In the genomic region with DNA sequence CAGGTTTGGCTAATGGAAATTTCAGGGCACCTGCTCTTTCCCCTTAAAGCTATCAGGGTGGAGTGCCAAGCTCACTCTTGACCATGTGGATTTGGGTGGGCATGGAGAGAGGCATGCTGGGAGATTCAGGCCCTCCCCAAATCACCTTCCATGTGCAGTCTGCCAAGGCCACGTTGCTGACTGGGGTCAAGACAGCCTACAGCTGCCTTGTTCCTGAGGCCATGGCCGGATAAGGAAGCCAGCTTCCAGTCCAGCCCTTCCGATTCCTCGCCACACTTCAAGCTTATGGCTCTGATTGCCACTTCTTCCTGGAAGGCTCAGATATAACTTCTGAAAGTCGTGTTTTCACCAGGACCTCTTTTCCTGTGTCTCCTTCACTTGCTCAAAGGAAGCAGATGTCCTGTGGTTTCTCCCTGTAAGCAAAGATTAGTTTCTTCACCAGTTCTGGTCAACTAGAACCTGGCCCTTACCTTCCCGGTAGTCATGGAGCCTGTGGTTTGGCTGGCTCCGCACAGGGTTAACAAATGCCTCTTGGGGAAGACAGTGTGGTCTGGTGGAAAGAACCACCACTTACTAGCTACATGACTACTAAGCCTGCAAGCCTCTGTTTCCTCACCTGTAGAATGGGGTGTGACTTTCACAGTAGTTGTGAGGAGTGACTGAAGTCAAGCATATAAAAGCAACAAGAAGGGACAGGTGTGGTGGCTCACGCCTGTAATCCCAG, we compare ENCODE assay signal across 15 cellular contexts. TPM values are rescaled to one million over a fixed set of nuclear protein-coding genes. Genes with fewer than 3 reads are reported as not detected.
A peak's percentile ranks its signal among the peaks of the same experiment; 100 is the strongest.
DNase-seq lines count a peak whose midpoint lies in the region; ATAC-seq and TF ChIP-seq lines count a peak whose summit lies in the region.
"Had no signal": no experiment of that assay in that cellular context is flagged by ENCODE, and none has a peak within 500 bp of the region (broad histone marks: within the 10 kb centered on the region; RNA-seq: fewer than 3 reads in every experiment).

No MANE protein-coding gene starts in this region.

- H3K36me3 Mint-ChIP-seq in CD4-positive, alpha-beta T cell (ENCODE audit: low read depth), result peaks cover 55% of the 10 kb centered on the region
- peaks cover 28% of the 10 kb centered on the region for H3K36me3 Mint-ChIP-seq in activated CD8-positive, alpha-beta T cell treated with anti-CD3 and anti-CD28 coated beads for 36 hours (ENCODE audit: low read depth)
- H3K36me3 Mint-ChIP-seq in memory B cell, result peaks cover 26% of the 10 kb centered on the region

- no peak overlapping the region for H3K4me3 Mint-ChIP-seq in CD4-positive, alpha-beta T cell
- no peak overlapping the region for H3K4me3 Mint-ChIP-seq in activated CD8-positive, alpha-beta T cell treated with anti-CD3 and anti-CD28 coated beads for 36 hours
- H3K4me3 Mint-ChIP-seq in memory B cell, result no peak overlapping the region
- H3K4me3 Mint-ChIP-seq: IgD-negative memory B cell, naive B cell had no signal

- no peak overlapping the region for H2BK12ac ChIP-seq in trophoblast cell (ENCODE audit: low read length)

- H3K9ac ChIP-seq in trophoblast cell (ENCODE audit: low read length), result no peak overlapping the region

- no peak overlapping the region for H2AFZ ChIP-seq in trophoblast cell (ENCODE audit: insufficient read depth, low read length, poor library complexity)
- H2AFZ ChIP-seq: hepatocyte had no signal

- no peaks in the 10 kb centered on the region for H3K27me3 ChIP-seq in CD4-positive, alpha-beta T cell (ENCODE audit: control insufficient read depth, insufficient read depth, low read length)
- no peaks in the 10 kb centered on the region for H3K27me3 ChIP-seq in HL-60 (ENCODE audit: insufficient read depth, poor library complexity, severe bottlenecking)
- H3K27me3 ChIP-seq in trophoblast cell (ENCODE audit: insufficient read depth, low read length), result no peaks in the 10 kb centered on the region
- H3K27me3 ChIP-seq: hepatocyte, left lung had no signal

- no peak overlapping the region for H2AK5ac ChIP-seq in trophoblast cell (ENCODE audit: low read length)

- no peaks in the 10 kb centered on the region for H3K79me2 ChIP-seq in trophoblast cell (ENCODE audit: control insufficient read depth, insufficient read depth, low read length, poor library complexity)
- H3K79me2 ChIP-seq: hepatocyte had no signal

- H3K79me1 ChIP-seq in trophoblast cell (ENCODE audit: low read length), result no peaks in the 10 kb centered on the region

- no peak overlapping the region for H3K4me2 ChIP-seq in trophoblast cell (ENCODE audit: low read length)
- H3K4me2 ChIP-seq: hepatocyte had no signal

- no peaks in the 10 kb centered on the region for H3K9me3 ChIP-seq in CD4-positive, alpha-beta T cell (ENCODE audit: control insufficient read depth, low read length)
- no peaks in the 10 kb centered on the region for H3K9me3 ChIP-seq in trophoblast cell (ENCODE audit: insufficient read depth, low read depth, low read length)
- H3K9me3 ChIP-seq: left lung had no signal

- no peak overlapping the region for H4K12ac ChIP-seq in trophoblast cell (ENCODE audit: low read depth, low read length)

- peak overlapping the region; percentile 79 for H3K27ac Mint-ChIP-seq in CD4-positive, alpha-beta T cell
- peak overlapping the region; percentile 70 for H3K27ac Mint-ChIP-seq in activated CD8-positive, alpha-beta T cell treated with anti-CD3 and anti-CD28 coated beads for 36 hours
- peak overlapping the region; percentile 53 for H3K27ac Mint-ChIP-seq in memory B cell
- H3K27ac Mint-ChIP-seq: IgD-negative memory B cell had no signal

- H4K91ac ChIP-seq in trophoblast cell (ENCODE audit: low read depth, low read length), result no peak overlapping the region

- CTCF ChIA-PET in CD4-positive, alpha-beta T cell (lab: Charles Lee), result no interaction called here
- CTCF ChIA-PET in activated CD8-positive, alpha-beta T cell treated with anti-CD3 and anti-CD28 coated beads for 36 hours (lab: Charles Lee), result interaction anchor here (1.0 to 3.1 kb wide), 3 partner anchors 8 to 37 kb away, joined by 3 to 10 read pairs (median 4); no protein-coding TSS in a partner anchor

- no peak overlapping the region for H2BK5ac ChIP-seq in trophoblast cell (ENCODE audit: low read depth, low read length, poor library complexity)

- no peaks in the 10 kb centered on the region for H3K27me3 Mint-ChIP-seq in CD4-positive, alpha-beta T cell
- H3K27me3 Mint-ChIP-seq in activated CD8-positive, alpha-beta T cell treated with anti-CD3 and anti-CD28 coated beads for 36 hours, result no peaks in the 10 kb centered on the region
- H3K27me3 Mint-ChIP-seq in memory B cell, result no peaks in the 10 kb centered on the region
- H3K27me3 Mint-ChIP-seq: IgD-negative memory B cell, naive B cell had no signal

- H3K23ac ChIP-seq in trophoblast cell (ENCODE audit: low read length), result no peak overlapping the region

- H3K18ac ChIP-seq in trophoblast cell (ENCODE audit: low read length), result no peak overlapping the region

- H2BK120ac ChIP-seq in trophoblast cell (ENCODE audit: insufficient read depth, low read length, poor library complexity), result no peak overlapping the region

- no peak for DNase-seq in CD4-positive, alpha-beta T cell
- DNase-seq in HL-60 (ENCODE audit: low read depth in 1 of 2, low spot score in 1 of 2) (peak in 1 of 2 experiments; percentile 86), memory B cell (ENCODE audit: low spot score in 2 of 2) (no peak), NCI-H510A treated with DMSO at 0.1 percent for 48 hours (lab: John Stamatoyannopoulos, UW) (no peak), trophoblast cell (no peak)
- no peak for DNase-seq in activated CD8-positive, alpha-beta T cell treated with anti-CD3 and anti-CD28 coated beads for 36 hours
- DNase-seq: left lung; naive B cell; NCI-H1694; NCI-H524; retina; stimulated activated CD4-positive, alpha-beta T cell treated with anti-CD3 and anti-CD28 coated beads, Interleukin-1b, Interleukin-23, amount 100 ng/mL, for 48 hours had no signal

- no CpG with 5 or more reads among the region's 8 CpGs for WGBS in trophoblast cell (ENCODE audit: extremely low coverage, insufficient coverage, insufficient read length)

- intact Hi-C loops in CD4-positive, alpha-beta T cell (cut with DNase I, micrococcal nuclease), result no loop called here
- intact Hi-C loops in activated CD8-positive, alpha-beta T cell treated with anti-CD3 and anti-CD28 coated beads for 36 hours (cut with micrococcal nuclease), result no loop called here

- H3K4ac ChIP-seq in trophoblast cell (ENCODE audit: low read depth, low read length), result no peak overlapping the region

- H4K8ac ChIP-seq in trophoblast cell (ENCODE audit: low read depth, low read length), result no peak overlapping the region

- no peak overlapping the region for H3K27ac ChIP-seq in CD4-positive, alpha-beta T cell (ENCODE audit: low read depth, low read length)
- H3K27ac ChIP-seq in HL-60 (replicated peaks) (peak overlapping the region; percentile 24), trophoblast cell (ENCODE audit: low read depth, low read length) (no peak overlapping the region)
- H3K27ac ChIP-seq: hepatocyte had no signal

- peaks cover 17% of the 10 kb centered on the region in 2 experiments for H3K36me3 ChIP-seq in trophoblast cell (ENCODE audit: control insufficient read depth in 1 of 2, insufficient read depth in 2 of 2, low read length in 2 of 2)

- H3K9me3 Mint-ChIP-seq in CD4-positive, alpha-beta T cell, result no peaks in the 10 kb centered on the region
- H3K9me3 Mint-ChIP-seq in activated CD8-positive, alpha-beta T cell treated with anti-CD3 and anti-CD28 coated beads for 36 hours, result no peaks in the 10 kb centered on the region
- no peaks in the 10 kb centered on the region for H3K9me3 Mint-ChIP-seq in memory B cell
- H3K9me3 Mint-ChIP-seq: IgD-negative memory B cell, naive B cell had no signal

- H3K4me3 ChIP-seq in HL-60 (replicated peaks; ENCODE audit: insufficient read depth, low read length) (no peak overlapping the region), trophoblast cell (ENCODE audit: low read depth, low read length) (no peak overlapping the region)
- H3K4me3 ChIP-seq: hepatocyte, left lung had no signal

- POLR2A ChIA-PET in CD4-positive, alpha-beta T cell (lab: Charles Lee), result interaction anchor here (0.7 to 3.0 kb wide), 8 partner anchors 11 to 60 kb away, joined by 3 to 12 read pairs (median 4); a partner anchor contains a TSS
- POLR2A ChIA-PET in activated CD8-positive, alpha-beta T cell treated with anti-CD3 and anti-CD28 coated beads for 36 hours (lab: Charles Lee), result interaction anchor here (1.2 to 2.2 kb wide), 4 partner anchors 15 to 60 kb away, joined by 3 to 7 read pairs (median 4); no protein-coding TSS in a partner anchor

- no peaks in the 10 kb centered on the region for H3K4me1 ChIP-seq in trophoblast cell (ENCODE audit: control insufficient read depth in 1 of 2, insufficient read depth in 2 of 2, low read length in 2 of 2)
- H3K4me1 ChIP-seq: left lung had no signal

- no peak overlapping the region for H3K14ac ChIP-seq in trophoblast cell (ENCODE audit: low read length)

- no peak for TF ChIP-seq CTCF in CD4-positive, alpha-beta T cell (IDR thresholded peaks at IDR 0.05)
- TF ChIP-seq CTCF in HL-60 (IDR thresholded peaks at IDR 0.05; ENCODE audit: insufficient read depth, low read length), result no peak
- no peak for TF ChIP-seq CTCF in activated CD8-positive, alpha-beta T cell treated with anti-CD3 and anti-CD28 coated beads for 36 hours (IDR thresholded peaks at IDR 0.05)

- no peak for ATAC-seq in CD4-positive, alpha-beta T cell (ENCODE audit: poor library complexity)
- peak; percentile 58 for ATAC-seq in activated CD8-positive, alpha-beta T cell treated with anti-CD3 and anti-CD28 coated beads for 36 hours
- ATAC-seq in memory B cell (ENCODE audit: low read depth) (no peak), HG03175 (IDR thresholded peaks at IDR 0.05; ENCODE audit: unreplicated experiment) (no peak)
- ATAC-seq: left lung had no signal

- H3K4me1 Mint-ChIP-seq in CD4-positive, alpha-beta T cell (ENCODE audit: low read depth), result peaks cover 17% of the 10 kb centered on the region
- peaks cover 21% of the 10 kb centered on the region for H3K4me1 Mint-ChIP-seq in activated CD8-positive, alpha-beta T cell treated with anti-CD3 and anti-CD28 coated beads for 36 hours (ENCODE audit: low read depth)
- peaks cover 13% of the 10 kb centered on the region for H3K4me1 Mint-ChIP-seq in memory B cell

RNA-seq across cellular contexts. Expression of a gene that starts 16.1 kb away (rescaled TPM):
- 1,000 to 10,000 TPM; 8,742 to 8,834 TPM for total RNA-seq in CD4-positive, alpha-beta T cell
- 1,000 to 10,000 TPM; 3,533 to 3,563 TPM for total RNA-seq in activated CD8-positive, alpha-beta T cell treated with anti-CD3 and anti-CD28 coated beads for 36 hours
- polyA plus RNA-seq in trophoblast cell (2013), result 3,985 and 4,109 TPM in 2 replicates
